In the genomic region with DNA sequence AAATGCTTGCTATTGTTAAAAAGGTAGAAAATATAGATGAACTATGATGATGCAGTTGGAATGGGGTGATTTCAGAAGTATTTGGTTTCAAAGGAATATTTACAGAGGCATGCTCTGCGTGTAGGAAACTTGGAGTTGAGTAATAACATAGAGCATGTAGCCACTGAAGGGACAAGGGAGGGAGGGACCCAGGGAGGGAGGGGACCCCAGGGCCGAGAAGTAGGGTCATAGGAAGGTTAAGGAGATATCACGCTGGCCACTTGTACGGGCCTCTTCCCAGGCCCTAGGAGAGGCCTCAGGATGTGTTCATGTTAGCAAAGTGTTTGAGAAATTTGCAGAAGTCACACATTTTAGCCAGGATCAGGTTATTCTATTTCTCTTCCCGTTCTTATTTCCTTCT, we compare ENCODE assay signal across 17 cellular contexts. TPM values are rescaled to one million over a fixed set of nuclear protein-coding genes. Genes with fewer than 3 reads are reported as not detected.
DNase-seq lines count a peak whose midpoint lies in the region; ATAC-seq, FAIRE-seq and TF ChIP-seq lines count a peak whose summit lies in the region.
"Had no signal": no experiment of that assay in that cellular context is flagged by ENCODE, and none has a peak within 500 bp of the region (broad histone marks: within the 10 kb centered on the region; RNA-seq: fewer than 3 reads in every experiment).

No MANE protein-coding gene starts in this region.

- CTCF ChIA-PET in activated CD8-positive, alpha-beta T cell treated with anti-CD3 and anti-CD28 coated beads for 36 hours (lab: Charles Lee): interaction anchor here (5.2 kb wide), 1 partner anchor 39 kb away, joined by 29 read pairs; no protein-coding TSS in a partner anchor
- CTCF ChIA-PET in activated CD8-positive, alpha-beta T cell treated with anti-CD3 and anti-CD28 coated beads, Interleukin-2, amount 10 ng/mL, durations not matched to agents 7 days and 5 days (lab: Charles Lee): interaction anchor here (4.0 to 7.7 kb wide), 2 partner anchors 17 to 40 kb away, joined by 32 to 78 read pairs; a partner anchor contains a TSS

- peak overlapping the region; percentile 71 for H3K27ac Mint-ChIP-seq in activated CD8-positive, alpha-beta T cell treated with anti-CD3 and anti-CD28 coated beads for 36 hours
- H3K27ac Mint-ChIP-seq in activated CD8-positive, alpha-beta T cell treated with anti-CD3 and anti-CD28 coated beads, Interleukin-2, amount 10 ng/mL, durations not matched to agents 7 days and 5 days: no peak overlapping the region
- peak overlapping the region; percentile 47 to 76 for H3K27ac Mint-ChIP-seq in natural killer cell
- H3K27ac Mint-ChIP-seq: T-helper 1 cell treated with Interleukin-12 subunit alpha and Interleukin-12 subunit beta and Interleukin-4 antibody, amounts not matched to agents 30 μg/mL and 1 μg/mL, for 36 hours had no signal

- ATAC-seq in activated CD8-positive, alpha-beta T cell treated with anti-CD3 and anti-CD28 coated beads for 36 hours: no peak
- no peak for ATAC-seq in activated CD8-positive, alpha-beta T cell treated with anti-CD3 and anti-CD28 coated beads, Interleukin-2, amount 10 ng/mL, durations not matched to agents 7 days and 5 days
- ATAC-seq in natural killer cell: no peak
- ATAC-seq in HG02642 (IDR thresholded peaks at IDR 0.05; ENCODE audit: poor library complexity, unreplicated experiment): no peak
- ATAC-seq: sciatic nerve had no signal

- H3K4me1 Mint-ChIP-seq in activated CD8-positive, alpha-beta T cell treated with anti-CD3 and anti-CD28 coated beads for 36 hours (ENCODE audit: low read depth): peaks cover 93% of the 10 kb centered on the region
- H3K4me1 Mint-ChIP-seq in activated CD8-positive, alpha-beta T cell treated with anti-CD3 and anti-CD28 coated beads, Interleukin-2, amount 10 ng/mL, durations not matched to agents 7 days and 5 days (ENCODE audit: low read depth): peaks cover 84% of the 10 kb centered on the region
- H3K4me1 Mint-ChIP-seq in natural killer cell: peaks cover 69 to 92% of the 10 kb centered on the region in 2 donors

- FAIRE-seq in GM12892 (lab: Jason Lieb, UNC): peak; percentile 70
- FAIRE-seq: H54, keratinocyte had no signal

- H3K9ac ChIP-seq in adipocyte (ENCODE audit: low read length): no peak overlapping the region

- H3K36me3 Mint-ChIP-seq in activated CD8-positive, alpha-beta T cell treated with anti-CD3 and anti-CD28 coated beads for 36 hours (ENCODE audit: low read depth): peaks cover 25% of the 10 kb centered on the region
- H3K36me3 Mint-ChIP-seq in activated CD8-positive, alpha-beta T cell treated with anti-CD3 and anti-CD28 coated beads, Interleukin-2, amount 10 ng/mL, durations not matched to agents 7 days and 5 days (ENCODE audit: low read depth): peaks cover 83% of the 10 kb centered on the region
- peaks cover 10% of the 10 kb centered on the region for H3K36me3 Mint-ChIP-seq in natural killer cell

- peaks cover 16% of the 10 kb centered on the region for H3K9me3 ChIP-seq in adipocyte (ENCODE audit: control insufficient read depth, low read length)

- no peak overlapping the region for H3K4me3 Mint-ChIP-seq in activated CD8-positive, alpha-beta T cell treated with anti-CD3 and anti-CD28 coated beads for 36 hours
- H3K4me3 Mint-ChIP-seq in activated CD8-positive, alpha-beta T cell treated with anti-CD3 and anti-CD28 coated beads, Interleukin-2, amount 10 ng/mL, durations not matched to agents 7 days and 5 days: no peak overlapping the region
- no peak overlapping the region for H3K4me3 Mint-ChIP-seq in natural killer cell
- H3K4me3 Mint-ChIP-seq: T-helper 1 cell treated with Interleukin-12 subunit alpha and Interleukin-12 subunit beta and Interleukin-4 antibody, amounts not matched to agents 30 μg/mL and 1 μg/mL, for 36 hours had no signal

- peaks cover 29% of the 10 kb centered on the region for H3K27me3 ChIP-seq in adipocyte (replicated peaks; ENCODE audit: control insufficient read depth, insufficient read depth, low read length)
- H3K27me3 ChIP-seq: uterus had no signal

- intact Hi-C loops in activated CD8-positive, alpha-beta T cell treated with anti-CD3 and anti-CD28 coated beads for 36 hours (cut with micrococcal nuclease): no loop called here
- intact Hi-C loops in natural killer cell (cut with micrococcal nuclease): loop anchor here (2.0 kb wide), 1 partner anchor 14 kb away; no protein-coding TSS in a partner anchor

- no peaks in the 10 kb centered on the region for H3K27me3 Mint-ChIP-seq in activated CD8-positive, alpha-beta T cell treated with anti-CD3 and anti-CD28 coated beads for 36 hours
- H3K27me3 Mint-ChIP-seq in activated CD8-positive, alpha-beta T cell treated with anti-CD3 and anti-CD28 coated beads, Interleukin-2, amount 10 ng/mL, durations not matched to agents 7 days and 5 days (ENCODE audit: low read depth): no peaks in the 10 kb centered on the region
- no peaks in the 10 kb centered on the region for H3K27me3 Mint-ChIP-seq in natural killer cell (ENCODE audit: low read depth in 2 of 2)

- TF ChIP-seq POLR2A in GM12892 (IDR thresholded peaks at IDR 0.05; ENCODE audit: low read depth, low read length): no peak

- H3K4me1 ChIP-seq in adipocyte (ENCODE audit: control insufficient read depth, insufficient read depth, low read length): no peaks in the 10 kb centered on the region
- H3K4me1 ChIP-seq: uterus had no signal

- no peak overlapping the region for H3K4me3 ChIP-seq in adipocyte (ENCODE audit: low read length)
- H3K4me3 ChIP-seq: uterus had no signal

- TF ChIP-seq CTCF in activated CD8-positive, alpha-beta T cell treated with anti-CD3 and anti-CD28 coated beads for 36 hours (IDR thresholded peaks at IDR 0.05): no peak
- no peak for TF ChIP-seq CTCF in natural killer cell (IDR thresholded peaks at IDR 0.05)

- POLR2A ChIA-PET in activated CD8-positive, alpha-beta T cell treated with anti-CD3 and anti-CD28 coated beads for 36 hours (lab: Charles Lee): no interaction called here
- POLR2A ChIA-PET in activated CD8-positive, alpha-beta T cell treated with anti-CD3 and anti-CD28 coated beads, Interleukin-2, amount 10 ng/mL, durations not matched to agents 7 days and 5 days (lab: Charles Lee): no interaction called here

- no peak for DNase-seq in activated CD8-positive, alpha-beta T cell treated with anti-CD3 and anti-CD28 coated beads for 36 hours
- DNase-seq in activated CD8-positive, alpha-beta T cell treated with anti-CD3 and anti-CD28 coated beads, Interleukin-2, amount 10 ng/mL, durations not matched to agents 7 days and 5 days: no peak
- DNase-seq in GM12892 (ENCODE audit: insufficient read length) (no peak), adipocyte (ENCODE audit: low read depth) (peak; percentile 27), natural killer cell (no peak), NCI-H345 treated with DMSO at 0.1 percent for 48 hours (lab: John Stamatoyannopoulos, UW; ENCODE audit: unreplicated experiment) (no peak), NCI-H446 treated with DMSO at 0.1 percent for 48 hours (lab: John Stamatoyannopoulos, UW) (no peak)
- DNase-seq: DND-41, NCI-H1417, NCI-H446, uterus had no signal

- H3K9me3 Mint-ChIP-seq in activated CD8-positive, alpha-beta T cell treated with anti-CD3 and anti-CD28 coated beads for 36 hours: peaks cover 18% of the 10 kb centered on the region
- peaks cover 31% of the 10 kb centered on the region for H3K9me3 Mint-ChIP-seq in activated CD8-positive, alpha-beta T cell treated with anti-CD3 and anti-CD28 coated beads, Interleukin-2, amount 10 ng/mL, durations not matched to agents 7 days and 5 days (ENCODE audit: insufficient read depth)
- peaks cover 3 to 4% of the 10 kb centered on the region in 2 donors for H3K9me3 Mint-ChIP-seq in natural killer cell

- no peaks in the 10 kb centered on the region for H3K36me3 ChIP-seq in adipocyte (ENCODE audit: control insufficient read depth, insufficient read depth, low read length, severe bottlenecking)
- H3K36me3 ChIP-seq: uterus had no signal

RNA-seq across cellular contexts. Expression of a gene that starts 17.0 kb away (rescaled TPM):
- 1 to 10 TPM; 2.4 to 3.4 TPM for total RNA-seq in activated CD8-positive, alpha-beta T cell treated with anti-CD3 and anti-CD28 coated beads for 36 hours
- 1 to 10 TPM; 3.6 TPM for total RNA-seq in activated CD8-positive, alpha-beta T cell treated with anti-CD3 and anti-CD28 coated beads, Interleukin-2, amount 10 ng/mL, durations not matched to agents 7 days and 5 days
- 8.4 TPM for polyA plus RNA-seq in GM12892 (2012; ENCODE audit: missing spikeins)
- 1 to 10 TPM; 4.4 to 5.5 (median 4.6) TPM for total RNA-seq in natural killer cell
- total RNA-seq: HT-29 had no signal
